Comparison of ENCODE assay signal across 8 cellular contexts in genomic region chr12:132489602-132490239, GRCh38. TPM values are rescaled to one million over a fixed set of nuclear protein-coding genes. Genes with fewer than 3 reads are reported as not detected.
DNase-seq lines count a peak whose midpoint lies in the region; ATAC-seq, FAIRE-seq and TF ChIP-seq lines count a peak whose summit lies in the region.

Gene FBRSL1 (plus strand): TSS chr12:132490151.

- no TSS peak for BruUV-seq in Panc1 (replicated peaks; lab: Mats Ljungman, UMichigan)

- ATAC-seq in GM21717 (IDR thresholded peaks at IDR 0.05; ENCODE audit: unreplicated experiment) (peak; percentile 45), Panc1 (peak; percentile 84)

- DNase-seq in D721Med (ENCODE audit: insufficient read length, low spot score) (peak; percentile 96), KG1 (lab: John Stamatoyannopoulos, UW) (peak; percentile 66), Panc1 (ENCODE audit: low read depth, low spot score) (no peak), esophagus squamous epithelium (lab: John Stamatoyannopoulos, UW) (peak; percentile 94), myocyte (ENCODE audit: low read depth) (peak; percentile 84)
- peak; percentile 90 to 93 for DNase-seq in activated T-cell treated with anti-CD3 and anti-CD28 coated beads, Interleukin-2, amount 50 U/mL, for 48 hours
- DNase-seq in stimulated activated CD8-positive, alpha-beta memory T cell treated with anti-CD3 and anti-CD28 coated beads, Interleukin-7, amount 100 ng/mL, for 1 hour (ENCODE audit: low read depth in 2 of 2) = peak; percentile 90 to 91

- intact Hi-C loops in Panc1 (cut with micrococcal nuclease; ENCODE audit: unreplicated experiment) (no loop called here), esophagus squamous epithelium (cut with DNase I) (no loop called here)

- peak within 1 kb of the TSS; percentile 70 for H3K27ac ChIP-seq in Panc1 (ENCODE audit: low read length)
- H3K27ac ChIP-seq in esophagus squamous epithelium = peak within 1 kb of the TSS; percentile 73 to 91 (median 79)

- FAIRE-seq in D721Med (lab: Jason Lieb, UNC) = no peak

- H3K4me3 ChIP-seq in Panc1 (ENCODE audit: low read depth in 2 of 2, low read length in 2 of 2) (peak within 1 kb of the TSS; percentile 73 to 84), esophagus squamous epithelium (peak within 1 kb of the TSS; percentile 56 to 81 (median 74))

- H3K36me3 ChIP-seq in Panc1 (ENCODE audit: control insufficient read depth, insufficient read depth, low read length) = no peaks in the 10 kb centered on the region
- no peaks in the 10 kb centered on the region for H3K36me3 ChIP-seq in esophagus squamous epithelium

- H3K27me3 ChIP-seq in Panc1 (ENCODE audit: control insufficient read depth, insufficient read depth, low read length) (no peaks in the 10 kb centered on the region), esophagus squamous epithelium (peaks cover 0 to 25% (median 0%) of the 10 kb centered on the region in 4 donors)

- H3K9me3 ChIP-seq in Panc1 (ENCODE audit: control insufficient read depth, insufficient read depth, low read depth, low read length) = no peaks in the 10 kb centered on the region
- no peaks in the 10 kb centered on the region for H3K9me3 ChIP-seq in esophagus squamous epithelium

- TF ChIP-seq CTCF in D721Med (IDR thresholded peaks at IDR 0.05; ENCODE audit: insufficient read depth, missing control alignments) (no peak), Panc1 (IDR thresholded peaks at IDR 0.05) (no peak), esophagus squamous epithelium (IDR thresholded peaks at IDR 0.05) (no peak)

- WGBS in esophagus squamous epithelium, 2 donors = no CpG with 5 or more reads among the region's 90 CpGs

- H3K4me1 ChIP-seq in Panc1 (ENCODE audit: control insufficient read depth, insufficient read depth, low read length) = peaks cover 39% of the 10 kb centered on the region
- H3K4me1 ChIP-seq in esophagus squamous epithelium = peaks cover 45 to 58% (median 50%) of the 10 kb centered on the region in 3 donors

- POLR2A ChIA-PET in Panc1 (lab: Charles Lee) = no interaction called here

- TF ChIP-seq POLR2A in esophagus squamous epithelium (IDR thresholded peaks at IDR 0.05) = peak in 1 of 4 donors; percentile 75

- CTCF ChIA-PET in Panc1 (lab: Charles Lee) = no interaction called here

- in situ Hi-C loops in Panc1 (cut with HindIII; ENCODE audit: low pct_unique_long_range_greater_than_20kb, low sequenced_read_pairs) = no loop called here

RNA-seq across cellular contexts. Expression of gene FBRSL1, which starts in this region (rescaled TPM):
- 104 TPM for total RNA-seq in Panc1 (2021; ENCODE audit: unreplicated experiment)
- 132 TPM for polyA plus RNA-seq in Panc1 (2012; ENCODE audit: insufficient read length)
- total RNA-seq in esophagus squamous epithelium = 10 to 100 TPM in 3 of 4 donors, 1 to 10 TPM in 1; 5.9 to 34.3 (median 23.4) TPM
- 13.1 and 20.6 TPM in 2 replicates for total RNA-seq in myocyte
- 15.1 TPM for polyA plus RNA-seq in myocyte (2012)
